19 cellular contexts compared by ENCODE assay signal in the genomic region with DNA sequence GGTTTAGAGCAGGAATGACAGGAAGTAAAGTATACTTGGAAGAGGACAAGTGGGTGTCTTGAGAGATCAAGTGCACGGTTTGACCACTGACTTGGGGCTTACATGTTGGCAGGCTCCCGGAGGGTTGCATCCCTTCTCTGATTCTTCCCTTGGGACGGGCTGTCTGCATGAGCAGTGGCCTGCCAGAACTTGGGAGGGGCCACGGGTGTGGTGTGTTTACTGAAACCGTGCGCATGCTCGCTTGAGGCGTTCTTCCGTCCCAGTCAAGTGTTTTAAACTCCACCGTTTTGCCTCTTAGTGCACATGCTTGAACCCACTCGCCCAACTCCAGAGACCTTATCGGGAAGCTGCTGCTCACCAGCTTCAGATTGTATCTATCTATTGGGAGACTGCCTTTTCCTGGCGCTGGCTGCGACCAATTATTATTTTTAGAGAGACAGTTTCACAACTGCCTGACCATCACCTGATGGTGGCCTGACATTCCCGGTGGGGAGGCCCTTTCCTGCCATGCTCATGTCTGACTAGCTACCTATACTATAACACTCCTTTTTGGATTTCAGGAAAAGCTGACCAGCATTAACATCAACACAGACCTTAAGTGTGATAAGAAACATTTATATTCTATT. TPM values are rescaled to one million over a fixed set of nuclear protein-coding genes. Genes with fewer than 3 reads are reported as not detected.
DNase-seq lines count a peak whose midpoint lies in the region; ATAC-seq and TF ChIP-seq lines count a peak whose summit lies in the region.
"Had no signal": no experiment of that assay in that cellular context is flagged by ENCODE, and none has a peak within 500 bp of the region (broad histone marks: within the 10 kb centered on the region; RNA-seq: fewer than 3 reads in every experiment).

No MANE protein-coding gene starts in this region.

- H3F3A ChIP-seq in PC-9 (ENCODE audit: insufficient read depth, low read depth): no peaks in the 10 kb centered on the region

- intact Hi-C loops in heart left ventricle (cut with DNase I) (no loop called here), PC-9 (cut with micrococcal nuclease; ENCODE audit: unreplicated experiment) (no loop called here), left ventricle myocardium superior (cut with micrococcal nuclease) (no loop called here), transverse colon (cut with DNase I; ENCODE audit: low total_unique reads) (no loop called here)

- H3K4me1 Mint-ChIP-seq in activated CD4-positive, alpha-beta memory T cell treated with anti-CD3 and anti-CD28 coated beads, Interleukin-2, amount 10 ng/mL, durations not matched to agents 7 days and 5 days: no peaks in the 10 kb centered on the region

- no peaks in the 10 kb centered on the region for H3K79me2 ChIP-seq in PC-9 (ENCODE audit: low read depth)

- H3K27me3 ChIP-seq in heart left ventricle (no peaks in the 10 kb centered on the region), right atrium auricular region (no peaks in the 10 kb centered on the region), PC-9 (ENCODE audit: insufficient read depth, low read depth) (no peaks in the 10 kb centered on the region; the same call in 1 of the 2 replicates), transverse colon (no peaks in the 10 kb centered on the region)
- H3K27me3 ChIP-seq: uterus had no signal

- H3K27ac Mint-ChIP-seq in activated CD4-positive, alpha-beta memory T cell treated with anti-CD3 and anti-CD28 coated beads, Interleukin-2, amount 10 ng/mL, durations not matched to agents 7 days and 5 days: no peak overlapping the region
- H3K27ac Mint-ChIP-seq: activated T-helper 1 cell treated with anti-CD3 and anti-CD28 coated beads, Interleukin-12 subunit alpha, Interleukin-12 subunit beta, Interleukin-2, Interleukin-4 antibody, amounts not matched to agents 30 ng/mL and 10 ng/mL and 1 ng/mL, durations not matched to agents 14 hours and 24 hours and 36 hours; CD8-positive, alpha-beta T cell; GM23338 had no signal

- no peak for DNase-seq in heart left ventricle
- DNase-seq in right atrium auricular region (ENCODE audit: low spot score): no peak
- peak in 1 of 2 experiments; percentile 49 for DNase-seq in PC-9
- DNase-seq in left ventricle myocardium superior: no peak
- DNase-seq in transverse colon: peak; percentile 55
- no peak for DNase-seq in activated CD4-positive, alpha-beta memory T cell treated with anti-CD3 and anti-CD28 coated beads, Interleukin-2, amount 10 ng/mL, durations not matched to agents 7 days and 5 days
- DNase-seq: CD8-positive, alpha-beta T cell; GDM1; NCI-H2029 treated with DMSO at 0.1 percent for 48 hours; uterus had no signal

- ATAC-seq in heart left ventricle (peak in 3 of 4 donors; percentile 14 to 46 (median 36)), left ventricle myocardium superior (peak; percentile 40), HG02678 (IDR thresholded peaks at IDR 0.05; ENCODE audit: unreplicated experiment) (no peak), SK-N-SH treated with all-trans-retinoic acid at 6 μM for 48 hours (no peak)
- ATAC-seq: CD8-positive, alpha-beta T cell; GM23338 had no signal

- TF ChIP-seq POLR2A in heart left ventricle (IDR thresholded peaks at IDR 0.05): no peak
- no peak for TF ChIP-seq POLR2A in transverse colon (IDR thresholded peaks at IDR 0.05)

- H3K4me3 Mint-ChIP-seq in activated CD4-positive, alpha-beta memory T cell treated with anti-CD3 and anti-CD28 coated beads, Interleukin-2, amount 10 ng/mL, durations not matched to agents 7 days and 5 days: no peak overlapping the region
- H3K4me3 Mint-ChIP-seq: activated T-helper 1 cell treated with anti-CD3 and anti-CD28 coated beads, Interleukin-12 subunit alpha, Interleukin-12 subunit beta, Interleukin-2, Interleukin-4 antibody, amounts not matched to agents 30 ng/mL and 10 ng/mL and 1 ng/mL, durations not matched to agents 14 hours and 24 hours and 36 hours; CD8-positive, alpha-beta T cell; GM23338 had no signal

- no TSS peak for BruUV-seq in PC-9 (replicated peaks; lab: Mats Ljungman, UMichigan)

- WGBS in heart left ventricle, 4 donors: 63 to 79% (median 73%) methylated on average over 15 of the region's 15 CpGs
- 42 to 54% methylated on average over 5 to 15 of the region's 15 CpGs for WGBS in transverse colon (ENCODE audit: low coverage in 1 of 2), 2 donors

- no peak for TF ChIP-seq EP300 in transverse colon (IDR thresholded peaks at IDR 0.05; ENCODE audit: low read depth)

- POLR2A ChIA-PET in PC-9 (lab: Charles Lee; ENCODE audit: unreplicated experiment): no interaction called here
- POLR2A ChIA-PET in activated CD4-positive, alpha-beta memory T cell treated with anti-CD3 and anti-CD28 coated beads, Interleukin-2, amount 10 ng/mL, durations not matched to agents 7 days and 5 days (lab: Charles Lee): no interaction called here

- H3K4me2 ChIP-seq in PC-9: peak overlapping the region; percentile 68
- H3K4me2 ChIP-seq: GM23338 had no signal

- H3K36me3 ChIP-seq in heart left ventricle (no peaks in the 10 kb centered on the region), right atrium auricular region (no peaks in the 10 kb centered on the region), PC-9 (ENCODE audit: low read depth) (no peaks in the 10 kb centered on the region), transverse colon (no peaks in the 10 kb centered on the region)
- H3K36me3 ChIP-seq: uterus had no signal

- no peaks in the 10 kb centered on the region for H3K9me2 ChIP-seq in PC-9 (ENCODE audit: insufficient read depth)

- no peaks in the 10 kb centered on the region for H3K36me3 Mint-ChIP-seq in activated CD4-positive, alpha-beta memory T cell treated with anti-CD3 and anti-CD28 coated beads, Interleukin-2, amount 10 ng/mL, durations not matched to agents 7 days and 5 days (ENCODE audit: low read depth)
- H3K36me3 Mint-ChIP-seq: CD8-positive, alpha-beta T cell had no signal

- no peak overlapping the region for H3K4me3 ChIP-seq in heart left ventricle
- H3K4me3 ChIP-seq in right atrium auricular region: no peak overlapping the region
- H3K4me3 ChIP-seq in PC-9: peak overlapping the region; percentile 33; the same call in 1 of the 2 replicates
- no peak overlapping the region for H3K4me3 ChIP-seq in transverse colon
- H3K4me3 ChIP-seq: GM23338, SK-N-MC, skin epidermis, uterus had no signal

- TF ChIP-seq CTCF in heart left ventricle (IDR thresholded peaks at IDR 0.05) (no peak), right atrium auricular region (IDR thresholded peaks at IDR 0.05) (no peak), PC-9 (conservative IDR thresholded peaks at IDR 0.05) (no peak), transverse colon (IDR thresholded peaks at IDR 0.05) (no peak)

- in situ Hi-C loops in transverse colon (cut with MboI; ENCODE audit: low pct_ligation_motif_present in 1 of 4, low pct_unique_long_range_greater_than_20kb in 1 of 4, low sequenced_read_pairs in 3 of 4): no loop called here

- no peaks in the 10 kb centered on the region for H3K9me3 Mint-ChIP-seq in activated CD4-positive, alpha-beta memory T cell treated with anti-CD3 and anti-CD28 coated beads, Interleukin-2, amount 10 ng/mL, durations not matched to agents 7 days and 5 days
- H3K9me3 Mint-ChIP-seq: activated T-helper 1 cell treated with anti-CD3 and anti-CD28 coated beads, Interleukin-12 subunit alpha, Interleukin-12 subunit beta, Interleukin-2, Interleukin-4 antibody, amounts not matched to agents 30 ng/mL and 10 ng/mL and 1 ng/mL, durations not matched to agents 14 hours and 24 hours and 36 hours; CD8-positive, alpha-beta T cell; GM23338 had no signal

- peak overlapping the region; percentile 42; the same call in 1 of the 2 replicates for H2AFZ ChIP-seq in PC-9
- H2AFZ ChIP-seq: GM23338 had no signal

- CTCF ChIA-PET in PC-9 (lab: Charles Lee): no interaction called here
- CTCF ChIA-PET in activated CD4-positive, alpha-beta memory T cell treated with anti-CD3 and anti-CD28 coated beads, Interleukin-2, amount 10 ng/mL, durations not matched to agents 7 days and 5 days (lab: Charles Lee): no interaction called here

- peaks cover 6% of the 10 kb centered on the region for H3K27me3 Mint-ChIP-seq in activated CD4-positive, alpha-beta memory T cell treated with anti-CD3 and anti-CD28 coated beads, Interleukin-2, amount 10 ng/mL, durations not matched to agents 7 days and 5 days

- H3K9me3 ChIP-seq in heart left ventricle (no peaks in the 10 kb centered on the region), right atrium auricular region (no peaks in the 10 kb centered on the region), PC-9 (ENCODE audit: insufficient read depth, low read depth) (no peaks in the 10 kb centered on the region), transverse colon (no peaks in the 10 kb centered on the region)
- H3K9me3 ChIP-seq: uterus had no signal

- H4K20me1 ChIP-seq in PC-9 (ENCODE audit: insufficient read depth): no peaks in the 10 kb centered on the region

- H3K4me1 ChIP-seq in heart left ventricle (peaks cover 0 to 7% (median 0%) of the 10 kb centered on the region in 12 donors), right atrium auricular region (no peaks in the 10 kb centered on the region), PC-9 (replicated peaks; ENCODE audit: insufficient read depth) (0 out of 2 replicates have a peak, but pooled peaks cover 6% of the 10 kb centered on the region), transverse colon (no peaks in the 10 kb centered on the region)
- H3K4me1 ChIP-seq: uterus had no signal

- H3K27ac ChIP-seq in heart left ventricle (no peak overlapping the region), right atrium auricular region (peak overlapping the region in 1 of 2 donors; percentile 24), PC-9 (no peak overlapping the region), transverse colon (no peak overlapping the region)
- H3K27ac ChIP-seq: SK-N-MC, skin epidermis, uterus had no signal

RNA-seq across cellular contexts. Expression of a gene that starts 14.9 kb away (rescaled TPM):
- total RNA-seq in heart left ventricle: not detected
- not detected for polyA plus RNA-seq in heart left ventricle
- total RNA-seq in right atrium auricular region: not detected
- total RNA-seq in PC-9 (2021): not detected in 2 replicates
- total RNA-seq in left ventricle myocardium superior: not detected
- total RNA-seq in transverse colon: not detected
- not detected for total RNA-seq in activated CD4-positive, alpha-beta memory T cell treated with anti-CD3 and anti-CD28 coated beads, Interleukin-2, amount 10 ng/mL, durations not matched to agents 7 days and 5 days
- total RNA-seq: activated T-helper 1 cell treated with anti-CD3 and anti-CD28 coated beads, Interleukin-12 subunit alpha, Interleukin-12 subunit beta, Interleukin-2, Interleukin-4 antibody, amounts not matched to agents 30 ng/mL and 10 ng/mL and 1 ng/mL, durations not matched to agents 14 hours and 24 hours and 36 hours; CD8-positive, alpha-beta T cell; endothelial cell of umbilical vein; GM23338; mucosa of gallbladder; osteoblast; uterus had no signal
- polyA plus RNA-seq: endothelial cell of umbilical vein, GM23338 had no signal

RNA-seq across cellular contexts. Expression of a gene that starts 49.6 kb away (rescaled TPM):
- total RNA-seq in heart left ventricle: 1 to 10 TPM in 1 of 9 donors, under 1 TPM in 7, not detected in 1; 0.30 to 2.3 (median 0.48) TPM
- under 1 TPM; 0.07 to 0.15 TPM for polyA plus RNA-seq in heart left ventricle
- total RNA-seq in right atrium auricular region: under 1 TPM in 1 of 2 donors, not detected in 1; 0.90 TPM
- total RNA-seq in PC-9 (2021): 0.52 and 1.2 TPM in 2 replicates
- total RNA-seq in left ventricle myocardium superior: 0.45 TPM
- 1 to 10 TPM in 3 of 4 donors, not detected in 1; 2.0 to 6.4 (median 4.9) TPM for total RNA-seq in transverse colon
- total RNA-seq in activated CD4-positive, alpha-beta memory T cell treated with anti-CD3 and anti-CD28 coated beads, Interleukin-2, amount 10 ng/mL, durations not matched to agents 7 days and 5 days: not detected
- total RNA-seq: activated T-helper 1 cell treated with anti-CD3 and anti-CD28 coated beads, Interleukin-12 subunit alpha, Interleukin-12 subunit beta, Interleukin-2, Interleukin-4 antibody, amounts not matched to agents 30 ng/mL and 10 ng/mL and 1 ng/mL, durations not matched to agents 14 hours and 24 hours and 36 hours; CD8-positive, alpha-beta T cell; endothelial cell of umbilical vein had no signal

RNA-seq across cellular contexts. Expression of a gene that starts 56.0 kb away (rescaled TPM):
- not detected for total RNA-seq in heart left ventricle
- polyA plus RNA-seq in heart left ventricle: not detected
- not detected for total RNA-seq in right atrium auricular region
- not detected in 2 replicates for total RNA-seq in PC-9 (2021)
- not detected for total RNA-seq in left ventricle myocardium superior
- total RNA-seq in transverse colon: not detected
- not detected for total RNA-seq in activated CD4-positive, alpha-beta memory T cell treated with anti-CD3 and anti-CD28 coated beads, Interleukin-2, amount 10 ng/mL, durations not matched to agents 7 days and 5 days
- total RNA-seq: activated T-helper 1 cell treated with anti-CD3 and anti-CD28 coated beads, Interleukin-12 subunit alpha, Interleukin-12 subunit beta, Interleukin-2, Interleukin-4 antibody, amounts not matched to agents 30 ng/mL and 10 ng/mL and 1 ng/mL, durations not matched to agents 14 hours and 24 hours and 36 hours; CD8-positive, alpha-beta T cell; endothelial cell of umbilical vein; GM23338; osteoblast had no signal
- polyA plus RNA-seq: endothelial cell of umbilical vein, GM23338 had no signal

Comparison
In these comparisons a context has a peak if more than half of its experiments do, and no peak if none do; other contexts are left out.
1. ATAC-seq: peak in heart left ventricle (3 of 4) and left ventricle myocardium superior (single experiment); none in HG02678 (single experiment) and SK-N-SH treated with all-trans-retinoic acid at 6 μM for 48 hours (single experiment).